ENCODE assay signal across 12 cellular contexts in the genomic region with DNA sequence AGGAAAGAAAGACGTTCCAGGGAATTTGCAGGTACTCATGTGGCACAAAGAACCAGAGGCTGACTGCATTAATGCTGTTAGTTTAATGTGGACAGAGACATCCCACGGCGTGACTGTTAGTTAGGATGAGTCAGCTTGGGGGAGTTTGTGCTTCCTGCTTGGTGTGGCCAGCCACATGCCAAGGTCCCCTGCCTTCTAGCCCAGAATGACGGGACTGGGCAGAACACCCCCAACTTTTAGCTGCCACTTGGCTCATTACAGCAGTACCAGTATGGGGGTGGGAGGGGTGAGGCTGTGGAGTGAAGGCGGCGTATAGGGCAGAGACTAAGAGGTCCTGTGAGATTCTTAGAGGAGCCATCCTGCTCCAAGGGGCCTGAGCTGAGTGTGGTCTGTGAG. TPM values are rescaled to one million over a fixed set of nuclear protein-coding genes. Genes with fewer than 3 reads are reported as not detected.
DNase-seq lines count a peak whose midpoint lies in the region; ATAC-seq, FAIRE-seq and TF ChIP-seq lines count a peak whose summit lies in the region.
"Had no signal": no experiment of that assay in that cellular context is flagged by ENCODE, and none has a peak within 500 bp of the region (broad histone marks: within the 10 kb centered on the region; RNA-seq: fewer than 3 reads in every experiment).

No MANE protein-coding gene starts in this region.

- H3K4me2 ChIP-seq in SK-N-SH (peak overlapping the region; percentile 29; the same call in 1 of the 2 replicates), fibroblast of lung (ENCODE audit: extremely low read depth, insufficient read depth, low read length) (no peak overlapping the region)

- H3K9ac ChIP-seq in SK-N-SH (peak overlapping the region; percentile 24; the same call in 1 of the 2 replicates), fibroblast of lung (ENCODE audit: insufficient read depth, low read length) (no peak overlapping the region)
- H3K9ac ChIP-seq: parathyroid adenoma had no signal

- peaks cover 0 to 7% of the 10 kb centered on the region in 2 experiments; a peak in 3 of 4 replicates for H3K4me1 ChIP-seq in SK-N-SH (ENCODE audit: control insufficient read depth in 1 of 2, insufficient read depth in 2 of 2, low read depth in 1 of 2, low read length in 1 of 2)
- peaks cover 8% of the 10 kb centered on the region for H3K4me1 ChIP-seq in fibroblast of lung (ENCODE audit: control insufficient read depth, extremely low read depth, insufficient read depth, low read length)

- peak; percentile 91 for FAIRE-seq in urothelium cell line (lab: Jason Lieb, UNC)

- H3K79me2 ChIP-seq in SK-N-SH (ENCODE audit: insufficient read depth) (no peaks in the 10 kb centered on the region), fibroblast of lung (ENCODE audit: control insufficient read depth, insufficient read depth, low read length) (no peaks in the 10 kb centered on the region)
- H3K79me2 ChIP-seq: parathyroid adenoma had no signal

- ATAC-seq in activated naive CD4-positive, alpha-beta T cell treated with anti-CD3 and anti-CD28 coated beads, Interleukin-2, amount 50 U/mL, for 72 hours: peak; percentile 25 to 30
- ATAC-seq in HG02610 (IDR thresholded peaks at IDR 0.05; ENCODE audit: unreplicated experiment): no peak
- ATAC-seq: T-helper 17 cell had no signal

- H3K36me3 ChIP-seq in SK-N-SH (replicated peaks in 1 of 2; ENCODE audit: control insufficient read depth in 1 of 2, insufficient read depth in 2 of 2, low read length in 1 of 2) (peaks cover 37 to 68% of the 10 kb centered on the region in 2 experiments), fibroblast of lung (ENCODE audit: control insufficient read depth, insufficient read depth, low read length) (peaks cover 30% of the 10 kb centered on the region)

- no peak overlapping the region for H2AFZ ChIP-seq in SK-N-SH (ENCODE audit: low read depth)
- H2AFZ ChIP-seq in fibroblast of lung (ENCODE audit: low read length): no peak overlapping the region
- H2AFZ ChIP-seq: parathyroid adenoma had no signal

- H3K27me3 ChIP-seq in SK-N-SH (ENCODE audit: insufficient read depth): no peaks in the 10 kb centered on the region
- no peaks in the 10 kb centered on the region for H3K27me3 ChIP-seq in fibroblast of lung (ENCODE audit: control insufficient read depth, insufficient read depth, low read length)

- WGBS in SK-N-SH (ENCODE audit: low lambda C conversion rate): 42% methylated on average over 4 of the region's 6 CpGs

- no peaks in the 10 kb centered on the region for H3K9me3 Mint-ChIP-seq in activated naive CD4-positive, alpha-beta T cell treated with anti-CD3 and anti-CD28 coated beads, Interleukin-2, amount 50 U/mL, for 72 hours

- CTCF ChIA-PET in SK-N-SH (lab: Yijun Ruan, JAX): no interaction called here

- TF ChIP-seq EP300 in SK-N-SH (IDR thresholded peaks at IDR 0.05; ENCODE audit: borderline replicate concordance in 1 of 2, low read depth in 1 of 2, low read length in 1 of 2): no peak

- no peak for DNase-seq in activated naive CD4-positive, alpha-beta T cell treated with anti-CD3 and anti-CD28 coated beads, Interleukin-2, amount 50 U/mL, for 72 hours (ENCODE audit: low spot score in 2 of 2)
- DNase-seq in activated naive CD4-positive, alpha-beta T cell treated with anti-CD3 and anti-CD28 coated beads, Interleukin-2, amount 50 U/mL, for 16 hours: no peak
- peak; percentile 5 for DNase-seq in SK-N-SH
- DNase-seq in fibroblast of lung (ENCODE audit: low read depth in 2 of 2): peak; percentile 60 to 84
- peak; percentile 67 for DNase-seq in urothelium cell line (ENCODE audit: low spot score)
- no peak for DNase-seq in effector CD8-positive, alpha-beta T cell (lab: John Stamatoyannopoulos, UW)
- no peak for DNase-seq in activated CD4-positive, CD25-positive, alpha-beta regulatory T cell treated with anti-CD3 and anti-CD28 coated beads, Interleukin-2, amount 50 U/mL, for 72 hours
- DNase-seq: anterior cingulate cortex, NCI-H1694 treated with DMSO at 0.1 percent for 48 hours, T-helper 17 cell had no signal

- TF ChIP-seq RAD21 in SK-N-SH (IDR thresholded peaks at IDR 0.05; ENCODE audit: low read length): no peak

- TF ChIP-seq CTCF in SK-N-SH (IDR thresholded peaks at IDR 0.05) (no peak), fibroblast of lung (conservative IDR thresholded peaks at IDR 0.05 in 1 of 2, IDR thresholded peaks at IDR 0.05 in 1 of 2; ENCODE audit: low read depth in 1 of 2, low read length in 2 of 2) (no peak)

- POLR2A ChIA-PET in SK-N-SH (lab: Yijun Ruan, JAX): no interaction called here

- H3K27ac Mint-ChIP-seq in activated naive CD4-positive, alpha-beta T cell treated with anti-CD3 and anti-CD28 coated beads, Interleukin-2, amount 50 U/mL, for 72 hours: peak overlapping the region; percentile 69 to 89
- H3K27ac Mint-ChIP-seq: T-helper 17 cell had no signal

- H3K9me3 ChIP-seq in SK-N-SH (no peaks in the 10 kb centered on the region), fibroblast of lung (ENCODE audit: control insufficient read depth, insufficient read depth, low read depth, low read length) (no peaks in the 10 kb centered on the region)

- H4K20me1 ChIP-seq in SK-N-SH (ENCODE audit: insufficient read depth) (no peaks in the 10 kb centered on the region), fibroblast of lung (ENCODE audit: control insufficient read depth, extremely low read depth, insufficient read depth, low read length) (no peaks in the 10 kb centered on the region)

- peaks cover 5 to 31% of the 10 kb centered on the region in 2 donors for H3K36me3 Mint-ChIP-seq in activated naive CD4-positive, alpha-beta T cell treated with anti-CD3 and anti-CD28 coated beads, Interleukin-2, amount 50 U/mL, for 72 hours

- no peaks in the 10 kb centered on the region for H3K9me2 ChIP-seq in SK-N-SH

- H3F3A ChIP-seq in SK-N-SH (replicated peaks; ENCODE audit: insufficient read depth): peaks cover 6% of the 10 kb centered on the region

- H3K27ac ChIP-seq in SK-N-SH (ENCODE audit: low read depth in 2 of 2, low read length in 1 of 2) (peak overlapping the region in 1 of 2 experiments; percentile 65; a peak in 2 of 4 replicates), fibroblast of lung (ENCODE audit: insufficient read depth, low read length) (peak overlapping the region; percentile 35)
- H3K27ac ChIP-seq: parathyroid adenoma had no signal

- H3K4me3 ChIP-seq in SK-N-SH (ENCODE audit: low read depth in 2 of 2, low read length in 1 of 2) (no peak overlapping the region), fibroblast of lung (replicated peaks in 1 of 4; ENCODE audit: control extremely low read depth in 1 of 4, insufficient read depth in 1 of 4, low read depth in 3 of 4, low read length in 4 of 4) (no peak overlapping the region)

TF ChIP-seq in SK-N-SH, 30 proteins besides CTCF, POLR2A, EP300 and RAD21 (continues in another document):
- TF ChIP-seq RXRA (IDR thresholded peaks at IDR 0.05; ENCODE audit: borderline replicate concordance, low read depth) (no peak), NRF1 (IDR thresholded peaks at IDR 0.05; ENCODE audit: low read depth, low read length) (no peak), FOXJ3 (CRISPR knock-in tag; IDR thresholded peaks at IDR 0.05) (no peak), RCOR1 (IDR thresholded peaks at IDR 0.05; ENCODE audit: low read length) (no peak), TCF12 (IDR thresholded peaks at IDR 0.05) (peak; percentile 34; the same call in 1 of the 2 replicates), EZH2phosphoT487 (IDR thresholded peaks at IDR 0.05; ENCODE audit: borderline replicate concordance, low read depth) (no peak)

RNA-seq across cellular contexts. Expression of a gene that starts 33.1 kb away (rescaled TPM):
- 1 to 10 TPM in 1 of 2 donors, not detected in 1; 5.2 TPM for total RNA-seq in activated naive CD4-positive, alpha-beta T cell treated with anti-CD3 and anti-CD28 coated beads, Interleukin-2, amount 50 U/mL, for 72 hours
- polyA plus RNA-seq in SK-N-SH (2012; rRNA removed): 0.15 and 0.25 TPM in 2 replicates
- 0.10 and 0.30 TPM in 2 replicates for polyA plus RNA-seq in SK-N-SH (2012; cell fraction: cytosol; rRNA removed)
- polyA plus RNA-seq in SK-N-SH (2012; cell fraction: nucleus; rRNA removed): 0.49 and 0.69 TPM in 2 replicates
- total RNA-seq in fibroblast of lung: not detected in 2 replicates
- 0.07 and 0.15 TPM in 2 replicates for polyA plus RNA-seq in fibroblast of lung
- 0.22 and 0.24 TPM in 2 replicates for polyA plus RNA-seq in fibroblast of lung (2012)
- not detected in 2 replicates for polyA minus RNA-seq in fibroblast of lung (ENCODE audit: low replicate concordance)

RNA-seq across cellular contexts. Expression of a gene that starts 52.7 kb away (rescaled TPM):
- total RNA-seq in activated naive CD4-positive, alpha-beta T cell treated with anti-CD3 and anti-CD28 coated beads, Interleukin-2, amount 50 U/mL, for 72 hours: 10 to 100 TPM; 19.9 to 40.8 TPM
- polyA plus RNA-seq in SK-N-SH (2012; rRNA removed) (28.8 and 39.9 TPM in 2 replicates), fibroblast of lung (31.5 and 35.3 TPM in 2 replicates)
- polyA plus RNA-seq in SK-N-SH (2012; cell fraction: cytosol; rRNA removed): 21.3 and 23.0 TPM in 2 replicates
- polyA plus RNA-seq in SK-N-SH (2012; cell fraction: nucleus; rRNA removed): 80.4 and 109 TPM in 2 replicates
- 25.9 and 29.9 TPM in 2 replicates for total RNA-seq in fibroblast of lung
- 20.1 and 20.6 TPM in 2 replicates for polyA plus RNA-seq in fibroblast of lung (2012)
- 56.7 and 74.4 TPM in 2 replicates for polyA minus RNA-seq in fibroblast of lung (ENCODE audit: low replicate concordance)

RNA-seq across cellular contexts. Expression of a gene that starts 52.8 kb away (rescaled TPM):
- total RNA-seq in activated naive CD4-positive, alpha-beta T cell treated with anti-CD3 and anti-CD28 coated beads, Interleukin-2, amount 50 U/mL, for 72 hours: 1 to 10 TPM; 1.9 to 3.0 TPM
- 4.7 and 4.8 TPM in 2 replicates for polyA plus RNA-seq in SK-N-SH (2012; rRNA removed)
- 4.2 and 4.7 TPM in 2 replicates for polyA plus RNA-seq in SK-N-SH (2012; cell fraction: cytosol; rRNA removed)
- polyA plus RNA-seq in SK-N-SH (2012; cell fraction: nucleus; rRNA removed): 4.2 and 6.3 TPM in 2 replicates
- 8.7 and 10.4 TPM in 2 replicates for total RNA-seq in fibroblast of lung
- polyA plus RNA-seq in fibroblast of lung: 5.7 and 6.9 TPM in 2 replicates
- 6.1 and 6.2 TPM in 2 replicates for polyA plus RNA-seq in fibroblast of lung (2012)
- 2.7 and 4.8 TPM in 2 replicates for polyA minus RNA-seq in fibroblast of lung (ENCODE audit: low replicate concordance)

Comparison
In these comparisons a context has a peak if more than half of its experiments do, and no peak if none do; other contexts are left out.
1. DNase-seq: peak in SK-N-SH (single experiment), fibroblast of lung (2 of 2) and urothelium cell line (single experiment); none in activated naive CD4-positive, alpha-beta T cell treated with anti-CD3 and anti-CD28 coated beads, Interleukin-2, amount 50 U/mL, for 72 hours (0 of 2), activated naive CD4-positive, alpha-beta T cell treated with anti-CD3 and anti-CD28 coated beads, Interleukin-2, amount 50 U/mL, for 16 hours (single experiment), effector CD8-positive, alpha-beta T cell (single experiment) and activated CD4-positive, CD25-positive, alpha-beta regulatory T cell treated with anti-CD3 and anti-CD28 coated beads, Interleukin-2, amount 50 U/mL, for 72 hours (single experiment).